In genomic region chr5:33840927-33841547, GRCh38 we compare ENCODE assay signal across 10 cellular contexts. TPM values are rescaled to one million over a fixed set of nuclear protein-coding genes. Genes with fewer than 3 reads are reported as not detected.
A peak's percentile ranks its signal among the peaks of the same experiment; 100 is the strongest.
DNase-seq lines count a peak whose midpoint lies in the region; ATAC-seq and TF ChIP-seq lines count a peak whose summit lies in the region.
"Had no signal": no experiment of that assay in that cellular context is flagged by ENCODE, and none has a peak within 500 bp of the region (broad histone marks: within the 10 kb centered on the region; RNA-seq: fewer than 3 reads in every experiment).

No MANE protein-coding gene starts in this region.

- no peak for TF ChIP-seq CTCF in foreskin keratinocyte (conservative IDR thresholded peaks at IDR 0.05)

- peaks cover 8% of the 10 kb centered on the region for H3K27me3 Mint-ChIP-seq in central memory CD8-positive, alpha-beta T cell

- H3K4me3 Mint-ChIP-seq in central memory CD8-positive, alpha-beta T cell, result peak overlapping the region; percentile 3

- no peak overlapping the region for H3K27ac ChIP-seq in foreskin keratinocyte
- H3K27ac ChIP-seq: neutrophil had no signal

- no peaks in the 10 kb centered on the region for H3K4me1 ChIP-seq in foreskin keratinocyte

- no peak for DNase-seq in central memory CD8-positive, alpha-beta T cell (ENCODE audit: low spot score in 2 of 2)
- DNase-seq in GOT3 (lab: John Stamatoyannopoulos, UW) (no peak), NCI-H2029 (lab: John Stamatoyannopoulos, UW) (no peak), foreskin keratinocyte (no peak)
- DNase-seq: activated CD4-positive, alpha-beta T cell treated with anti-CD3 and anti-CD28 coated beads, Interleukin-2, amount 50 U/mL, for 48 hours; cortex of kidney had no signal

- H3K36me3 Mint-ChIP-seq in central memory CD8-positive, alpha-beta T cell (ENCODE audit: insufficient read depth), result no peaks in the 10 kb centered on the region

- H3K27ac Mint-ChIP-seq in central memory CD8-positive, alpha-beta T cell (ENCODE audit: low read depth), result no peak overlapping the region

- ATAC-seq in GM18868 (IDR thresholded peaks at IDR 0.05; ENCODE audit: unreplicated experiment) (peak; percentile 83), GM21447 (IDR thresholded peaks at IDR 0.05; ENCODE audit: unreplicated experiment) (peak; percentile 86), HG03175 (IDR thresholded peaks at IDR 0.05; ENCODE audit: unreplicated experiment) (peak; percentile 61), foreskin keratinocyte (no peak)
- ATAC-seq in central memory CD8-positive, alpha-beta T cell (replicated peaks; ENCODE audit: extremely low read depth, poor library complexity, severe bottlenecking), result no peak

- peaks cover 11% of the 10 kb centered on the region for H3K4me1 Mint-ChIP-seq in central memory CD8-positive, alpha-beta T cell

- no peaks in the 10 kb centered on the region for H3K9me3 Mint-ChIP-seq in central memory CD8-positive, alpha-beta T cell

- H3K27me3 ChIP-seq in foreskin keratinocyte, result no peaks in the 10 kb centered on the region
- H3K27me3 ChIP-seq: neutrophil had no signal

RNA-seq across cellular contexts. Expression of gene ADAMTS12, which starts 50.8 kb away (rescaled TPM):
- 0.14 and 0.41 TPM in 2 replicates for total RNA-seq in foreskin keratinocyte
- 0.06 and 0.13 TPM in 2 replicates for polyA plus RNA-seq in foreskin keratinocyte

Comparison
In these comparisons a context has a peak if more than half of its experiments do, and no peak if none do; other contexts are left out.
1. ATAC-seq: peak in GM18868 (single experiment), GM21447 (single experiment) and HG03175 (single experiment); none in central memory CD8-positive, alpha-beta T cell (single experiment) and foreskin keratinocyte (single experiment).